Comparison of ENCODE assay signal across 18 cellular contexts in the genomic region with DNA sequence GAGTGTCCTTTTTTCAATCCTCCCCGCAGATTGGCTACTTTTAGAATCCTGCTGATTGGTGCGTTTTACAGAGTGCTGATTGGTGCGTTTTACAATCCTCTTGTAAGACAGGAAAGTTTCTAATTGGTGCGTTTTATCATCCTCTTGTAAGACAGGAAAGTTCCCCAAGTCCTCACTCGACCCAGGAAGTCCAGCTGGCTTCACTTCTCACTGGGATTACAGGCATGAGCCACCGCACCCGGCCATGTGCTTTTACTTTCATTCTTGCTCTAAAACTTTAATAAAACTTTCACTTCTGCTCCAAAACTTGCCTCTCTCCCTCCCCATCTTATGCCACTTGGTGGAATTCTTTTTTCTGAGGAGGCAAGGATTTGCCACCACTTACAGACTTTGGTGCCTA. TPM values are rescaled to one million over a fixed set of nuclear protein-coding genes. Genes with fewer than 3 reads are reported as not detected.
A peak's percentile ranks its signal among the peaks of the same experiment; 100 is the strongest.
DNase-seq lines count a peak whose midpoint lies in the region; ATAC-seq and TF ChIP-seq lines count a peak whose summit lies in the region.
"Had no signal": no experiment of that assay in that cellular context is flagged by ENCODE, and none has a peak within 500 bp of the region (broad histone marks: within the 10 kb centered on the region; RNA-seq: fewer than 3 reads in every experiment).

No MANE protein-coding gene starts in this region.

- H3K9me3 ChIP-seq in OCI-LY3 (ENCODE audit: insufficient read depth, low read length) = no peaks in the 10 kb centered on the region
- H3K9me3 ChIP-seq in transverse colon = no peaks in the 10 kb centered on the region
- H3K9me3 ChIP-seq: neutrophil had no signal

- in situ Hi-C loops in transverse colon (cut with MboI; ENCODE audit: low pct_ligation_motif_present in 1 of 4, low pct_unique_long_range_greater_than_20kb in 1 of 4, low sequenced_read_pairs in 3 of 4) = no loop called here

- H3K9ac ChIP-seq in OCI-LY3 (ENCODE audit: low read length) = no peak overlapping the region

- ATAC-seq in left colon (no peak), GM21381 (IDR thresholded peaks at IDR 0.05; ENCODE audit: unreplicated experiment) (no peak)
- ATAC-seq: HCT116 had no signal

- H3K27me3 ChIP-seq in OCI-LY3 (ENCODE audit: low read depth, low read length) = no peaks in the 10 kb centered on the region
- H3K27me3 ChIP-seq in transverse colon = no peaks in the 10 kb centered on the region

- WGBS in transverse colon (ENCODE audit: low coverage in 1 of 2), 2 donors = 24 to 55% methylated on average over 3 to 7 of the region's 7 CpGs

- no peak for TF ChIP-seq EP300 in transverse colon (IDR thresholded peaks at IDR 0.05; ENCODE audit: low read depth)

- no peak for TF ChIP-seq CTCF in OCI-LY3 (IDR thresholded peaks at IDR 0.05; ENCODE audit: low read depth, low read length)
- TF ChIP-seq CTCF in transverse colon (IDR thresholded peaks at IDR 0.05) = no peak

- H3K79me2 ChIP-seq in OCI-LY3 (ENCODE audit: low read length) = no peaks in the 10 kb centered on the region

- H3K4me1 ChIP-seq in OCI-LY3 (ENCODE audit: low read length) (peaks cover 13% of the 10 kb centered on the region), transverse colon (peaks cover 0 to 14% (median 6%) of the 10 kb centered on the region in 4 donors)

- intact Hi-C loops in left colon (cut with DNase I, micrococcal nuclease) (no loop called here), transverse colon (cut with DNase I; ENCODE audit: low total_unique reads) (no loop called here)

- peak; percentile 7 for DNase-seq in stimulated activated CD4-positive, alpha-beta T cell treated with anti-CD3 and anti-CD28 coated beads, Interleukin-1b, Interleukin-23, amount 100 ng/mL, for 48 hours
- no peak for DNase-seq in stimulated activated CD4-positive, alpha-beta T cell treated with anti-CD3 and anti-CD28 coated beads, Interleukin-4, amount 100 ng/mL, for 24 hours
- DNase-seq in left colon (peak; percentile 26 to 33), transverse colon (peak; percentile 16), DMS79 (lab: John Stamatoyannopoulos, UW) (no peak)
- DNase-seq in NK-92 treated with Interleukin-12 subunit alpha and Interleukin-12 subunit beta, amount 100 ng/mL, for 24 hours (lab: John Stamatoyannopoulos, UW) = no peak
- DNase-seq: activated effector memory CD4-positive, alpha-beta T cell treated with anti-CD3 and anti-CD28 coated beads, Interleukin-2, amount 50 U/mL, for 16 hours; immature natural killer cell; NCI-H1092; NCI-H526 treated with DMSO at 0.1 percent for 48 hours; retina; T-helper 1 cell had no signal

- H3K4me2 ChIP-seq in OCI-LY3 (ENCODE audit: low read length) = peak overlapping the region; percentile 37; the same call in 1 of the 2 replicates

- H4K20me1 ChIP-seq in OCI-LY3 (ENCODE audit: insufficient read depth, low read length) = no peaks in the 10 kb centered on the region

- H3K4me3 ChIP-seq in OCI-LY3 (ENCODE audit: low read length) (no peak overlapping the region), transverse colon (no peak overlapping the region)
- H3K4me3 ChIP-seq: coronary artery had no signal

- H2AFZ ChIP-seq in OCI-LY3 (ENCODE audit: low read depth, low read length) = no peak overlapping the region; the same call in 1 of the 2 replicates

- no peak for TF ChIP-seq POLR2A in transverse colon (IDR thresholded peaks at IDR 0.05)

- H3K36me3 ChIP-seq in OCI-LY3 (replicated peaks; ENCODE audit: low read depth, low read length) (no peaks in the 10 kb centered on the region), transverse colon (no peaks in the 10 kb centered on the region)
- H3K36me3 ChIP-seq: neutrophil had no signal

- no peak overlapping the region for H3K27ac ChIP-seq in OCI-LY3 (ENCODE audit: low read length)
- no peak overlapping the region for H3K27ac ChIP-seq in transverse colon
- H3K27ac ChIP-seq: coronary artery, epithelial cell of prostate, neutrophil had no signal

RNA-seq across cellular contexts. Expression of a gene that starts 17.0 kb away (rescaled TPM):
- total RNA-seq in left colon (10 to 100 TPM; 32.8 to 33.6 TPM), transverse colon (10 to 100 TPM; 26.6 to 71.4 (median 41.0) TPM)

Comparison
In these comparisons a context has a peak if more than half of its experiments do, and no peak if none do; other contexts are left out.
1. DNase-seq: peak in stimulated activated CD4-positive, alpha-beta T cell treated with anti-CD3 and anti-CD28 coated beads, Interleukin-1b, Interleukin-23, amount 100 ng/mL, for 48 hours (single experiment), left colon (2 of 2) and transverse colon (single experiment); none in stimulated activated CD4-positive, alpha-beta T cell treated with anti-CD3 and anti-CD28 coated beads, Interleukin-4, amount 100 ng/mL, for 24 hours (single experiment), NK-92 treated with Interleukin-12 subunit alpha and Interleukin-12 subunit beta, amount 100 ng/mL, for 24 hours (single experiment) and DMS79 (single experiment).